23 cellular contexts compared by ENCODE assay signal in the genomic region with DNA sequence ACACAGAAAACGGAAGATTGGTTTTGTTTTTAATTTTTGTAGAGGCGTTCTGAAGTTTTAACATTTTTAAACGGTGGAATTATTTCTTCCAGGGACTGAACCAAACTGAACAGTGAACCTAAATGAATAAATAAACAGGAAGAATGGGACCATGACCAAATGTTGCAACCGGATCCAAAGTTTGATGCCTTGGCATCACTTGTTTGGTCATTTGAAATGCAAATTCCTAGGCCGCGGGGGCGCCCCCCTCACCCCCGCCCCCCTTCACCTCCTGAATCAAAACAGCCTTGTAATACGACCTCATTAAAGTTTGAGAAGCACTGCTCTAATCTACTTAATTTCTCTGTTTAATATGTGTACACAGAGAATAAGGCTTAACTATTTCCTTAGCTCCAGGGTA. TPM values are rescaled to one million over a fixed set of nuclear protein-coding genes. Genes with fewer than 3 reads are reported as not detected.
A peak's percentile ranks its signal among the peaks of the same experiment; 100 is the strongest.
DNase-seq lines count a peak whose midpoint lies in the region; ATAC-seq and TF ChIP-seq lines count a peak whose summit lies in the region.
"Had no signal": no experiment of that assay in that cellular context is flagged by ENCODE, and none has a peak within 500 bp of the region (broad histone marks: within the 10 kb centered on the region; RNA-seq: fewer than 3 reads in every experiment).

No MANE protein-coding gene starts in this region.

- peak overlapping the region; percentile 44 for H3K9ac ChIP-seq in ES-I3 (ENCODE audit: low read depth, low read length)
- H3K9ac ChIP-seq in SK-N-MC (ENCODE audit: insufficient read length) = no peak overlapping the region
- H3K9ac ChIP-seq: BLaER1 had no signal

- H3K36me3 ChIP-seq in ES-I3 (ENCODE audit: insufficient read depth, low read length) = no peaks in the 10 kb centered on the region
- H3K36me3 ChIP-seq in SK-N-MC (ENCODE audit: insufficient read depth, low read length) = no peaks in the 10 kb centered on the region
- no peaks in the 10 kb centered on the region for H3K36me3 ChIP-seq in hepatocyte (replicated peaks; ENCODE audit: insufficient read depth, low read depth)
- H3K36me3 ChIP-seq: adrenal gland, BLaER1 had no signal

- H2AFZ ChIP-seq in hepatocyte = no peak overlapping the region

- ATAC-seq in GM18498 (IDR thresholded peaks at IDR 0.05; ENCODE audit: unreplicated experiment) = no peak
- ATAC-seq in GM18861 (IDR thresholded peaks at IDR 0.05; ENCODE audit: unreplicated experiment) = no peak
- ATAC-seq: left colon, mucosa of descending colon had no signal

- peaks cover 8% of the 10 kb centered on the region for H3K27me3 Mint-ChIP-seq in mesothelial cell of epicardium (ENCODE audit: low read depth)

- H3K79me2 ChIP-seq in hepatocyte = no peaks in the 10 kb centered on the region

- no peaks in the 10 kb centered on the region for H3K9me3 Mint-ChIP-seq in mesothelial cell of epicardium

- no peaks in the 10 kb centered on the region for H3K9me2 ChIP-seq in hepatocyte (replicated peaks; ENCODE audit: insufficient read depth)

- H3K4me2 ChIP-seq in hepatocyte = peak overlapping the region; percentile 47
- H3K4me2 ChIP-seq: BLaER1 had no signal

- H4K20me1 ChIP-seq in hepatocyte (ENCODE audit: insufficient read depth, poor library complexity, severe bottlenecking) = no peaks in the 10 kb centered on the region
- H4K20me1 ChIP-seq: BLaER1 had no signal

- TF ChIP-seq CTCF in hepatocyte (IDR thresholded peaks at IDR 0.05; ENCODE audit: poor library complexity) = no peak
- TF ChIP-seq CTCF in mesothelial cell of epicardium (IDR thresholded peaks at IDR 0.05; ENCODE audit: unreplicated experiment) = no peak

- H3K4me1 ChIP-seq in ES-I3 (ENCODE audit: insufficient read depth, low read length) (peaks cover 25% of the 10 kb centered on the region; the same call in 1 of the 2 replicates), hepatocyte (ENCODE audit: insufficient read depth) (peaks cover 2% of the 10 kb centered on the region)
- H3K4me1 ChIP-seq: adrenal gland, BLaER1 had no signal

- H3K4me3 Mint-ChIP-seq in mesothelial cell of epicardium = peak overlapping the region; percentile 8

- no peaks in the 10 kb centered on the region for H3K36me3 Mint-ChIP-seq in mesothelial cell of epicardium

- no peak overlapping the region for H3K27ac Mint-ChIP-seq in mesothelial cell of epicardium

- no peak overlapping the region for H3K27ac ChIP-seq in SK-N-MC
- no peak overlapping the region for H3K27ac ChIP-seq in hepatocyte
- H3K27ac ChIP-seq: adrenal gland, BLaER1 had no signal

- no peaks in the 10 kb centered on the region for H3K9me3 ChIP-seq in ES-I3 (ENCODE audit: control insufficient read depth, insufficient read depth, low read length)
- no peaks in the 10 kb centered on the region for H3K9me3 ChIP-seq in SK-N-MC (ENCODE audit: low read depth, low read length)
- H3K9me3 ChIP-seq in hepatocyte (ENCODE audit: low read depth) = no peaks in the 10 kb centered on the region
- H3K9me3 ChIP-seq: adrenal gland, BLaER1, mucosa of descending colon had no signal

- H3K4me1 Mint-ChIP-seq in mesothelial cell of epicardium = peaks cover 17% of the 10 kb centered on the region

- H3K27me3 ChIP-seq in hepatocyte = no peaks in the 10 kb centered on the region
- H3K27me3 ChIP-seq: adrenal gland, BLaER1 had no signal

- 16% methylated on average over 8 of the region's 9 CpGs for WGBS in hepatocyte (ENCODE audit: low lambda C conversion rate, missing lambda C conversion rate)

- DNase-seq in SK-N-MC (ENCODE audit: low read depth, low spot score) (no peak), hepatocyte (ENCODE audit: low spot score) (no peak), mesothelial cell of epicardium (ENCODE audit: low spot score in 2 of 2, unreplicated experiment in 2 of 2) (no peak)
- no peak for DNase-seq in stimulated activated naive CD4-positive, alpha-beta T cell (lab: John Stamatoyannopoulos, UW)
- DNase-seq in stimulated activated CD4-positive, alpha-beta T cell treated with anti-CD3 and anti-CD28 coated beads, Interleukin-1b, Interleukin-23, amount 100 ng/mL, for 48 hours = no peak
- DNase-seq: activated CD8-positive, alpha-beta memory T cell treated with anti-CD3 and anti-CD28 coated beads, Interleukin-2, amount 50 U/mL, for 48 hours; activated effector memory CD4-positive, alpha-beta T cell treated with anti-CD3 and anti-CD28 coated beads, Interleukin-2, amount 50 U/mL, for 16 hours; EL; foreskin fibroblast; hippocampal formation; left colon; mucosa of descending colon; NCI-H1417 treated with DMSO at 0.1 percent for 48 hours; NCI-H524 treated with DMSO at 0.1 percent for 48 hours; OCI-M1; Right ventricle myocardium superior had no signal

- H3K4me3 ChIP-seq in SK-N-MC (peak overlapping the region; percentile 39), hepatocyte (no peak overlapping the region)
- H3K4me3 ChIP-seq: adrenal gland, BLaER1, mucosa of descending colon had no signal

RNA-seq across cellular contexts. Expression of gene C2orf80, which starts 5.9 kb away (rescaled TPM):
- total RNA-seq in hepatocyte (not detected in 2 replicates), mesothelial cell of epicardium (not detected in 3 replicates)
- polyA plus RNA-seq in hepatocyte = not detected in 2 replicates
- total RNA-seq: adrenal gland, dermis microvascular lymphatic vessel endothelial cell, epithelial cell of proximal tubule, left colon, mucosa of descending colon, Right ventricle myocardium superior had no signal
- polyA plus RNA-seq: adrenal gland had no signal

RNA-seq across cellular contexts. Expression of gene CRYGA, which starts 20.5 kb away (rescaled TPM):
- total RNA-seq in hepatocyte (not detected in 2 replicates), mesothelial cell of epicardium (not detected in 3 replicates)
- not detected in 2 replicates for polyA plus RNA-seq in hepatocyte
- total RNA-seq: adrenal gland, dermis microvascular lymphatic vessel endothelial cell, epithelial cell of proximal tubule, left colon, mucosa of descending colon, Right ventricle myocardium superior had no signal
- polyA plus RNA-seq: adrenal gland had no signal

RNA-seq across cellular contexts. Expression of gene CRYGB, which starts 38.0 kb away (rescaled TPM):
- total RNA-seq in hepatocyte (not detected in 2 replicates), mesothelial cell of epicardium (not detected in 3 replicates)
- not detected in 2 replicates for polyA plus RNA-seq in hepatocyte
- total RNA-seq: adrenal gland, dermis microvascular lymphatic vessel endothelial cell, epithelial cell of proximal tubule, left colon, mucosa of descending colon, Right ventricle myocardium superior had no signal
- polyA plus RNA-seq: adrenal gland had no signal

RNA-seq across cellular contexts. Expression of gene CRYGC, which starts 54.3 kb away (rescaled TPM):
- 1.3 TPM in 1 of 2 replicates, not detected in the other for total RNA-seq in hepatocyte
- polyA plus RNA-seq in hepatocyte = 1.3 TPM in 2 replicates
- total RNA-seq in mesothelial cell of epicardium = not detected in 3 replicates
- total RNA-seq: adrenal gland, dermis microvascular lymphatic vessel endothelial cell, epithelial cell of proximal tubule, left colon, mucosa of descending colon, Right ventricle myocardium superior had no signal
- polyA plus RNA-seq: adrenal gland had no signal

RNA-seq across cellular contexts. Expression of gene CRYGD, which starts 59.6 kb away (rescaled TPM):
- total RNA-seq in hepatocyte (not detected in 2 replicates), mesothelial cell of epicardium (not detected in 3 replicates)
- 0.47 and 0.85 TPM in 2 replicates for polyA plus RNA-seq in hepatocyte
- total RNA-seq: adrenal gland, dermis microvascular lymphatic vessel endothelial cell, epithelial cell of proximal tubule, left colon, mucosa of descending colon, Right ventricle myocardium superior had no signal
- polyA plus RNA-seq: adrenal gland had no signal
